Comparison of ENCODE assay signal across 1 cellular context in the genomic region with DNA sequence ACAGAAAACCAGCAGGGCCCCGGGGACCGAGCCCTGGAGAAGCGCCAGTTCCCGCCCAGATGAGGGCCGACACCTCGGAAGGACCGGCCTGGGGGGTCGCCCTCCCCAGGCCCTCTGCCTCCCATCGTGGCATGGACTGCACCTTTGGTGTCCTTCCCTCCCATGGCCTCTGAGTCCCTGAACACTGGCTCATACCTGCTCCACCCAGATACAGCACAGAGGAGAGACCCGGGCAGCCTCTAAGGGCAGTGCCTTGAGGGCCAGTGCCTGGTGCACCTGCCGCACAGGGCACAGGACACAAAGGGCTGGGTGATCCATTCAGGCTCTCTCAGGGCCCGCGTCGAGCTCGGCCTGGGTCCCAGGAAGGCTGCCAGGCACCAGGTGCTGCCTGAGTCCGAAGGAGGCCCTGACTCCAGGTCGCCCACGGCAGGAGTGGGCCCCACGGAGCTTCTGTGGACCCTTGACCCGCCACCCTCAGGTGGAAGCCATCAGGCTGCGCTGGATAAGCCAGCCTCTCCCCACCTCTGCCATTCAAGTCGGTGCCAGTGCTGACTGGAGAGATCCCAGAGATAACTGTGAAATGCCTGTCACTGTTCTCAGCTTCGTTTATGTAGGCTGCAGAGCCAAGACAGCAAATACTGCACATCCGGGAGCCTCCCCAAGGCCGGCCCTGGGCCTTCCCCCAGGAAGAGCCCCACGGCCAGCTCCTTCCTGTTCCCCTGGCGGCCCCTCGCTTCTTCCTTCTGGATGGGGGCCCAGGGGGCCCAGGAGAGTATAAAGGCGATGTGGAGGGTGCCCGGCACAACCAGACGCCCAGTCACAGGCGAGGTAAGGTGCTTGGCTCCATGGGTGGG.
TF ChIP-seq lines count a peak whose summit lies in the region.

Gene ZG16B (plus strand): TSS at position 803 of the 854 bp plus-strand sequence. CDS start 139 bp downstream, outside the sequence.

TF ChIP-seq in HepG2, 621 proteins besides CTCF, POLR2A, EP300 and RAD21 (continued from another document and continues in another):
- TF ChIP-seq, protein P1, sequence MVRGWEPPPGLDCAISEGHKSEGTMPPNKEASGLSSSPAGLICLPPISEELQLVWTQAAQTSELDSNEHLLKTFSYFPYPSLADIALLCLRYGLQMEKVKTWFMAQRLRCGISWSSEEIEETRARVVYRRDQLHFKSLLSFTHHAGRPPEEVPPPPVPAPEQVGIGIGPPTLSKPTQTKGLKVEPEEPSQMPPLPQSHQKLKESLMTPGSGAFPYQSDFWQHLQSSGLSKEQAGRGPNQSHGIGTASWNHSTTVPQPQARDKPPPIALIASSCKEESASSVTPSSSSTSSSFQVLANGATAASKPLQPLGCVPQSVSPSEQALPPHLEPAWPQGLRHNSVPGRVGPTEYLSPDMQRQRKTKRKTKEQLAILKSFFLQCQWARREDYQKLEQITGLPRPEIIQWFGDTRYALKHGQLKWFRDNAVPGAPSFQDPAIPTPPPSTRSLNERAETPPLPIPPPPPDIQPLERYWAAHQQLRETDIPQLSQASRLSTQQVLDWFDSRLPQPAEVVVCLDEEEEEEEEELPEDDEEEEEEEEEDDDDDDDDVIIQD (CRISPR knock-in tag; IDR thresholded peaks at IDR 0.05; ENCODE audit: low read depth) = no peak
- TF ChIP-seq ZNF530 (CRISPR knock-in tag; IDR thresholded peaks at IDR 0.05; ENCODE audit: low read depth) (no peak), TSC22D2 (CRISPR knock-in tag; IDR thresholded peaks at IDR 0.05; ENCODE audit: borderline replicate concordance) (no peak), ZNF713 (CRISPR knock-in tag; IDR thresholded peaks at IDR 0.05) (no peak), ZUFSP (CRISPR knock-in tag; IDR thresholded peaks at IDR 0.05; ENCODE audit: borderline replicate concordance) (no peak), TEF (CRISPR knock-in tag; IDR thresholded peaks at IDR 0.05) (no peak), ELF4 (CRISPR knock-in tag; IDR thresholded peaks at IDR 0.05; ENCODE audit: borderline replicate concordance) (no peak), MTF1 (CRISPR knock-in tag; IDR thresholded peaks at IDR 0.05) (no peak), TFE3 (CRISPR knock-in tag; IDR thresholded peaks at IDR 0.05) (no peak), HOXA9 (CRISPR knock-in tag; IDR thresholded peaks at IDR 0.05; ENCODE audit: borderline replicate concordance) (no peak), KIAA2018 (CRISPR knock-in tag; IDR thresholded peaks at IDR 0.05; ENCODE audit: borderline replicate concordance) (no peak), POLR2AphosphoS2 (IDR thresholded peaks at IDR 0.05; ENCODE audit: low read depth, low read length) (no peak), CAMTA2 (CRISPR knock-in tag; IDR thresholded peaks at IDR 0.05; ENCODE audit: borderline replicate concordance) (no peak), ZFP90 (CRISPR knock-in tag; IDR thresholded peaks at IDR 0.05; ENCODE audit: borderline replicate concordance) (no peak), SIN3A (IDR thresholded peaks at IDR 0.05; ENCODE audit: borderline replicate concordance, low read depth, low read length) (0 out of 2 replicates have a peak, but pooled peaks have one; percentile 31), RXRA (CRISPR knock-in tag; IDR thresholded peaks at IDR 0.05) (peak; percentile 34; the same call in 1 of the 2 replicates), NFATC3 (CRISPR knock-in tag; IDR thresholded peaks at IDR 0.05) (no peak), ZBTB46 (CRISPR knock-in tag; IDR thresholded peaks at IDR 0.05; ENCODE audit: borderline replicate concordance) (no peak), ZNF205 (CRISPR knock-in tag; IDR thresholded peaks at IDR 0.05) (no peak), ZNF552 (CRISPR knock-in tag; IDR thresholded peaks at IDR 0.05; ENCODE audit: borderline replicate concordance) (no peak), ZNF121 (CRISPR knock-in tag; IDR thresholded peaks at IDR 0.05) (no peak), ERF (CRISPR knock-in tag; IDR thresholded peaks at IDR 0.05) (no peak)
- TF ChIP-seq, protein P2, sequence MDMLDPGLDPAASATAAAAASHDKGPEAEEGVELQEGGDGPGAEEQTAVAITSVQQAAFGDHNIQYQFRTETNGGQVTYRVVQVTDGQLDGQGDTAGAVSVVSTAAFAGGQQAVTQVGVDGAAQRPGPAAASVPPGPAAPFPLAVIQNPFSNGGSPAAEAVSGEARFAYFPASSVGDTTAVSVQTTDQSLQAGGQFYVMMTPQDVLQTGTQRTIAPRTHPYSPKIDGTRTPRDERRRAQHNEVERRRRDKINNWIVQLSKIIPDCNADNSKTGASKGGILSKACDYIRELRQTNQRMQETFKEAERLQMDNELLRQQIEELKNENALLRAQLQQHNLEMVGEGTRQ (IDR thresholded peaks at IDR 0.05; ENCODE audit: low read depth, low read length) = no peak
- TF ChIP-seq, protein P2 (CRISPR knock-in tag; IDR thresholded peaks at IDR 0.05; ENCODE audit: borderline replicate concordance) = no peak
- TF ChIP-seq, protein P3, sequence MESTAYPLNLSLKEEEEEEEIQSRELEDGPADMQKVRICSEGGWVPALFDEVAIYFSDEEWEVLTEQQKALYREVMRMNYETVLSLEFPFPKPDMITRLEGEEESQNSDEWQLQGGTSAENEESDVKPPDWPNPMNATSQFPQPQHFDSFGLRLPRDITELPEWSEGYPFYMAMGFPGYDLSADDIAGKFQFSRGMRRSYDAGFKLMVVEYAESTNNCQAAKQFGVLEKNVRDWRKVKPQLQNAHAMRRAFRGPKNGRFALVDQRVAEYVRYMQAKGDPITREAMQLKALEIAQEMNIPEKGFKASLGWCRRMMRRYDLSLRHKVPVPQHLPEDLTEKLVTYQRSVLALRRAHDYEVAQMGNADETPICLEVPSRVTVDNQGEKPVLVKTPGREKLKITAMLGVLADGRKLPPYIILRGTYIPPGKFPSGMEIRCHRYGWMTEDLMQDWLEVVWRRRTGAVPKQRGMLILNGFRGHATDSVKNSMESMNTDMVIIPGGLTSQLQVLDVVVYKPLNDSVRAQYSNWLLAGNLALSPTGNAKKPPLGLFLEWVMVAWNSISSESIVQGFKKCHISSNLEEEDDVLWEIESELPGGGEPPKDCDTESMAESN (CRISPR knock-in tag; conservative IDR thresholded peaks at IDR 0.05) = no peak
- TF ChIP-seq, protein P4, sequence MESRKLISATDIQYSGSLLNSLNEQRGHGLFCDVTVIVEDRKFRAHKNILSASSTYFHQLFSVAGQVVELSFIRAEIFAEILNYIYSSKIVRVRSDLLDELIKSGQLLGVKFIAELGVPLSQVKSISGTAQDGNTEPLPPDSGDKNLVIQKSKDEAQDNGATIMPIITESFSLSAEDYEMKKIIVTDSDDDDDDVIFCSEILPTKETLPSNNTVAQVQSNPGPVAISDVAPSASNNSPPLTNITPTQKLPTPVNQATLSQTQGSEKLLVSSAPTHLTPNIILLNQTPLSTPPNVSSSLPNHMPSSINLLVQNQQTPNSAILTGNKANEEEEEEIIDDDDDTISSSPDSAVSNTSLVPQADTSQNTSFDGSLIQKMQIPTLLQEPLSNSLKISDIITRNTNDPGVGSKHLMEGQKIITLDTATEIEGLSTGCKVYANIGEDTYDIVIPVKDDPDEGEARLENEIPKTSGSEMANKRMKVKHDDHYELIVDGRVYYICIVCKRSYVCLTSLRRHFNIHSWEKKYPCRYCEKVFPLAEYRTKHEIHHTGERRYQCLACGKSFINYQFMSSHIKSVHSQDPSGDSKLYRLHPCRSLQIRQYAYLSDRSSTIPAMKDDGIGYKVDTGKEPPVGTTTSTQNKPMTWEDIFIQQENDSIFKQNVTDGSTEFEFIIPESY (CRISPR knock-in tag; IDR thresholded peaks at IDR 0.05) = no peak
